ENCODE assay signal across 31 cellular contexts in the genomic region with DNA sequence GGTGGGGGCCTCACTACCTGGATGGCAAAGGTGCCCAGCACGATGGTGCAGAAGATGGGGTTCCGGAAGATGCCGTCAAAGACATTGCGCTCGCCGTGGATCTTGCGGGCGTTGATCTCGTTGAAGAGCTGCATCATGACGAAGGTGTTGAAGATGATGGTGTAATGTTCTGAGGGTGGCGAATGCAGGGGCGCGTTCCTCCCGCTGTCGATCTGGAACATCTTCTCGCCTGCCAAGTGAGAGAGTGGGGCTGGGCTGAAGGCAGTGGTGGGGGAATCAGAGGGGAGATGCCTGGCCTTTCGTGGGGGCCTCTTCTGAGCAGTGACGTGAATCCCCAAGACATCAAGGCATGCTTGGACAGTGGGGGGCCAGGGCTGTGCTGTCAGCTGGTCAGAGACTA. TPM values are rescaled to one million over a fixed set of nuclear protein-coding genes. Genes with fewer than 3 reads are reported as not detected.
"Had no signal": no experiment of that assay in that cellular context is flagged by ENCODE, and none has a peak within 500 bp of the region (broad histone marks: within the 10 kb centered on the region; RNA-seq: fewer than 3 reads in every experiment).

No MANE protein-coding gene starts in this region.

- H3K79me2 ChIP-seq: hepatocyte had no signal

- H3K4me3 ChIP-seq: hepatocyte, left lung, neural progenitor cell, ovary, psoas muscle, skin epidermis, thoracic aorta, vagina had no signal

- ATAC-seq: activated CD4-positive, alpha-beta T cell treated with anti-CD3 and anti-CD28 coated beads for 36 hours; activated T-cell treated with anti-CD3 and anti-CD28 coated beads, Interleukin-2, amount 50 U/mL, for 4 hours; foreskin keratinocyte; left lung; naive thymus-derived CD8-positive, alpha-beta T cell; psoas muscle; right cardiac atrium; stimulated activated naive B cell treated with anti-CD40 and anti-IgM and Interleukin-4, amounts not matched to agents 10 μg/mL and 1 μg/mL and 100 μg/mL, for 72 hours; T-helper 17 cell had no signal

- H3K4me3 Mint-ChIP-seq: activated B cell treated with CpG ODN at 0.5 μM for 24 hours; activated CD4-positive, alpha-beta T cell treated with anti-CD3 and anti-CD28 coated beads for 36 hours; activated naive CD8-positive, alpha-beta T cell treated with anti-CD3 and anti-CD28 coated beads, Interleukin-2, amount 10 ng/mL, durations not matched to agents 7 days and 5 days; activated T-cell treated with anti-CD3 and anti-CD28 coated beads, Interleukin-2, amount 50 U/mL, for 4 hours; dendritic cell treated with granulocyte-macrophage colony-stimulating factor and Interleukin-4, amounts not matched to agents 40 ng/mL and 50 ng/mL, for 4 days; immature natural killer cell; naive thymus-derived CD8-positive, alpha-beta T cell; neural progenitor cell; stimulated activated naive B cell treated with anti-CD40 and anti-IgM and Interleukin-4, amounts not matched to agents 10 μg/mL and 1 μg/mL and 100 μg/mL, for 72 hours; T-helper 17 cell; type B pancreatic cell had no signal

- H3K9me3 ChIP-seq: left lung, ovary, psoas muscle, thoracic aorta, vagina had no signal

- H3K4me2 ChIP-seq: hepatocyte, neural progenitor cell had no signal

- H3K36me3 Mint-ChIP-seq: activated naive CD8-positive, alpha-beta T cell treated with anti-CD3 and anti-CD28 coated beads, Interleukin-2, amount 10 ng/mL, durations not matched to agents 7 days and 5 days; immature natural killer cell; naive thymus-derived CD8-positive, alpha-beta T cell; neural progenitor cell; stimulated activated naive B cell treated with anti-CD40 and anti-IgM and Interleukin-4, amounts not matched to agents 10 μg/mL and 1 μg/mL and 100 μg/mL, for 72 hours; type B pancreatic cell had no signal

- H3K4me1 ChIP-seq: foreskin keratinocyte, left lung, vagina had no signal

- H3K9me3 Mint-ChIP-seq: activated B cell treated with CpG ODN at 0.5 μM for 24 hours; activated naive CD8-positive, alpha-beta T cell treated with anti-CD3 and anti-CD28 coated beads, Interleukin-2, amount 10 ng/mL, durations not matched to agents 7 days and 5 days; activated T-cell treated with anti-CD3 and anti-CD28 coated beads, Interleukin-2, amount 50 U/mL, for 4 hours; activated T-helper 2 cell treated with anti-CD3 and anti-CD28 coated beads, Interferon-gamma antibody, Interleukin-2, Interleukin-4, amounts not matched to agents 10 μg/mL and 5 μg/mL and 100 μg/mL, durations not matched to agents 14 hours and 24 hours and 36 hours; dendritic cell treated with granulocyte-macrophage colony-stimulating factor and Interleukin-4, amounts not matched to agents 40 ng/mL and 50 ng/mL, for 4 days; immature natural killer cell; naive thymus-derived CD8-positive, alpha-beta T cell; neural progenitor cell; stimulated activated naive B cell treated with anti-CD40 and anti-IgM and Interleukin-4, amounts not matched to agents 10 μg/mL and 1 μg/mL and 100 μg/mL, for 72 hours; type B pancreatic cell had no signal

- H3K4me1 Mint-ChIP-seq: activated CD4-positive, alpha-beta T cell treated with anti-CD3 and anti-CD28 coated beads for 36 hours; immature natural killer cell had no signal

- H3K9ac ChIP-seq: neural progenitor cell had no signal

- DNase-seq: activated B cell treated with CpG ODN at 0.5 μM for 24 hours; activated CD4-positive, alpha-beta T cell treated with anti-CD3 and anti-CD28 coated beads for 36 hours; activated CD4-positive, alpha-beta T cell treated with anti-CD3 and anti-CD28 coated beads, Interleukin-2, amount 50 U/mL, for 48 hours; activated CD8-positive, alpha-beta memory T cell treated with anti-CD3 and anti-CD28 coated beads, Interleukin-2, amount 50 U/mL, for 48 hours; activated naive CD4-positive, alpha-beta T cell treated with Interleukin-2 at 50 U/mL for 16 hours; activated naive CD8-positive, alpha-beta T cell treated with anti-CD3 and anti-CD28 coated beads, Interleukin-2, amount 10 ng/mL, durations not matched to agents 7 days and 5 days; activated T-cell treated with anti-CD3 and anti-CD28 coated beads, Interleukin-2, amount 50 U/mL, for 4 hours; amniotic stem cell; effector CD8-positive, alpha-beta T cell; foreskin keratinocyte; immature natural killer cell; left lung; naive thymus-derived CD8-positive, alpha-beta T cell; ovary; stimulated activated CD4-positive, alpha-beta T cell treated with anti-CD3 and anti-CD28 coated beads, Interleukin-2, amount 100 ng/mL, for 24 hours; stimulated activated naive B cell treated with anti-CD40 and anti-IgM and Interleukin-4, amounts not matched to agents 10 μg/mL and 1 μg/mL and 100 μg/mL, for 72 hours; T-helper 17 cell had no signal

- H3K27ac ChIP-seq: foreskin keratinocyte, hepatocyte, left lung, neural progenitor cell, ovary, psoas muscle, skin epidermis, thoracic aorta, vagina had no signal

- H3K27me3 ChIP-seq: hepatocyte, left lung, neural progenitor cell, ovary, vagina had no signal

- H3K27me3 Mint-ChIP-seq: activated naive CD8-positive, alpha-beta T cell treated with anti-CD3 and anti-CD28 coated beads, Interleukin-2, amount 10 ng/mL, durations not matched to agents 7 days and 5 days had no signal

- H2AFZ ChIP-seq: hepatocyte, neural progenitor cell had no signal

- H3K36me3 ChIP-seq: left lung, neural progenitor cell, ovary, thoracic aorta, vagina had no signal

- H3K27ac Mint-ChIP-seq: activated B cell treated with CpG ODN at 0.5 μM for 24 hours; activated CD4-positive, alpha-beta T cell treated with anti-CD3 and anti-CD28 coated beads for 36 hours; activated naive CD8-positive, alpha-beta T cell treated with anti-CD3 and anti-CD28 coated beads, Interleukin-2, amount 10 ng/mL, durations not matched to agents 7 days and 5 days; activated T-helper 2 cell treated with anti-CD3 and anti-CD28 coated beads, Interferon-gamma antibody, Interleukin-2, Interleukin-4, amounts not matched to agents 10 μg/mL and 5 μg/mL and 100 μg/mL, durations not matched to agents 14 hours and 24 hours and 36 hours; dendritic cell treated with granulocyte-macrophage colony-stimulating factor and Interleukin-4, amounts not matched to agents 40 ng/mL and 50 ng/mL, for 4 days; naive thymus-derived CD8-positive, alpha-beta T cell; neural progenitor cell; stimulated activated naive B cell treated with anti-CD40 and anti-IgM and Interleukin-4, amounts not matched to agents 10 μg/mL and 1 μg/mL and 100 μg/mL, for 72 hours; T-helper 17 cell; type B pancreatic cell had no signal

RNA-seq across cellular contexts. Expression of gene GHRL, which starts 47.7 kb away (rescaled TPM):
- total RNA-seq: activated CD8-positive, alpha-beta memory T cell treated with anti-CD3 and anti-CD28 coated beads for 36 hours; bronchial epithelial cell; foreskin keratinocyte; glomerular endothelial cell; kidney epithelial cell; right cardiac atrium; vagina had no signal
